Comparison of ENCODE assay signal across 7 cellular contexts in genomic region chr9:66701411-66702377, GRCh38.
DNase-seq lines count a peak whose midpoint lies in the region; ATAC-seq and TF ChIP-seq lines count a peak whose summit lies in the region.
"Not testable (repeated sequence)": the region's sequence is repeated elsewhere in the genome, so short reads cannot be mapped to it uniquely, and the experiment has no call there.

No MANE protein-coding gene starts in this region.

- TF ChIP-seq CTCF in WTC11 (IDR thresholded peaks at IDR 0.05); brain microvascular endothelial cell (IDR thresholded peaks at IDR 0.05; ENCODE audit: low read depth, low read length, missing control alignments): not testable (repeated sequence)

- H3K27me3 ChIP-seq in brain microvascular endothelial cell (replicated peaks), result not testable (repeated sequence)

- H3K4me1 Mint-ChIP-seq in WTC11, result not testable (repeated sequence)

- in situ Hi-C loops in brain microvascular endothelial cell (cut with HindIII; ENCODE audit: low pct_ligation_motif_present, low sequenced_read_pairs), result not testable (repeated sequence)

- peak overlapping the region; percentile 93 for H3K27ac ChIP-seq in brain microvascular endothelial cell

- H3K9me3 Mint-ChIP-seq in WTC11, result not testable (repeated sequence)

- POLR2A ChIA-PET in WTC11 (lab: Charles Lee), result not testable (repeated sequence)

- not testable (repeated sequence) for H3K4me3 Mint-ChIP-seq in WTC11

- H3K27me3 Mint-ChIP-seq in WTC11 (ENCODE audit: low read depth), result not testable (repeated sequence)

- H3K36me3 Mint-ChIP-seq in WTC11, result not testable (repeated sequence)

- H3K4me3 ChIP-seq in brain microvascular endothelial cell (ENCODE audit: low read depth, low read length), result not testable (repeated sequence)

- not testable (repeated sequence) for DNase-seq in WTC11 (ENCODE audit: low spot score)
- DNase-seq in brain microvascular endothelial cell (peak; percentile 43), posterior vena cava (ENCODE audit: low spot score) (peak; percentile 4)

- peak; percentile 35 for ATAC-seq in GM18861 (IDR thresholded peaks at IDR 0.05; ENCODE audit: unreplicated experiment)
- peak; percentile 61 for ATAC-seq in GM19452 (IDR thresholded peaks at IDR 0.05; ENCODE audit: unreplicated experiment)
- ATAC-seq in HG02642 (IDR thresholded peaks at IDR 0.05; ENCODE audit: poor library complexity, unreplicated experiment), result peak; percentile 46
- peak; percentile 40 for ATAC-seq in HG03432 (IDR thresholded peaks at IDR 0.05; ENCODE audit: unreplicated experiment)
- ATAC-seq in WTC11, result peak; percentile 38; the same call in 1 of the 2 replicates

- H3K27ac Mint-ChIP-seq in WTC11, result not testable (repeated sequence)

- intact Hi-C loops in posterior vena cava (cut with DNase I), result not testable (repeated sequence)

- H3K36me3 ChIP-seq in brain microvascular endothelial cell (replicated peaks), result not testable (repeated sequence)

- CTCF ChIA-PET in WTC11 (lab: Charles Lee), result not testable (repeated sequence)
